Comparison of ENCODE assay signal across 17 cellular contexts in the genomic region with DNA sequence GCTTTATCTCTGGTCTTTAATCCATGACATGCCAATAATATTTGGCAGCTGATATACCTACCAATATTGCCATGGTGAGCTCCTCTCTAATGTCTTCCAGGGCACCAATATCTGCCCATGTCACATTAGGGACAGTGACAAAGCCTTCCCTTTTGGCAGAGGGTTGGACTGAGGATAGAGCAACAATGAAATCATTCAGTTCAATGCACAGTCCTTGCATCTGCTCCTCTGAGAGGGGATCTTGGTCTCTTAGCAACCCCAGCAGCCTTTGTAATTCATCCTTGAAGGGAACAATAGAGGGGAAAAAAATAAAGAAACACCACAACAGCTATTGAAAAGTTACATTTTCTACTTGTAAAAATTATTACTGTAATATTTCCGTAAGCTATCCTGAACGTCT. TPM values are rescaled to one million over a fixed set of nuclear protein-coding genes. Genes with fewer than 3 reads are reported as not detected.
DNase-seq lines count a peak whose midpoint lies in the region; ATAC-seq, FAIRE-seq and TF ChIP-seq lines count a peak whose summit lies in the region.
"Had no signal": no experiment of that assay in that cellular context is flagged by ENCODE, and none has a peak within 500 bp of the region (broad histone marks: within the 10 kb centered on the region; RNA-seq: fewer than 3 reads in every experiment).

No MANE protein-coding gene starts in this region.

- WGBS in psoas muscle, 3 donors, result 78 to 81% (median 80%) methylated on average over 2 of the region's 2 CpGs

- no peaks in the 10 kb centered on the region for H3K4me1 Mint-ChIP-seq in nephron progenitor cell
- no peaks in the 10 kb centered on the region for H3K4me1 Mint-ChIP-seq in T-helper 2 cell treated with Interferon-gamma antibody and Interleukin-4, amounts not matched to agents 5 μg/mL and 100 μg/mL, for 36 hours (ENCODE audit: low read depth)
- H3K4me1 Mint-ChIP-seq: activated naive CD8-positive, alpha-beta T cell treated with anti-CD3 and anti-CD28 coated beads, Interleukin-2, amount 50 U/mL, for 24 hours had no signal

- no peak for ATAC-seq in psoas muscle
- ATAC-seq: activated CD8-positive, alpha-beta T cell treated with anti-CD3 and anti-CD28 coated beads, Interleukin-2, amount 10 ng/mL, durations not matched to agents 7 days and 5 days; activated naive CD8-positive, alpha-beta T cell treated with anti-CD3 and anti-CD28 coated beads, Interleukin-2, amount 50 U/mL, for 24 hours had no signal

- H3K27me3 ChIP-seq in psoas muscle (ENCODE audit: insufficient read depth in 3 of 3, low read length in 2 of 3), result no peaks in the 10 kb centered on the region
- H3K27me3 ChIP-seq: thyroid gland had no signal

- H3K36me3 ChIP-seq in psoas muscle (ENCODE audit: insufficient read depth in 1 of 2, low read depth in 1 of 2), result peaks cover 2 to 98% of the 10 kb centered on the region in 2 donors

- DNase-seq in DMS79 treated with DMSO at 0.1 percent for 48 hours (lab: John Stamatoyannopoulos, UW) (peak; percentile 59), NCI-H345 treated with DMSO at 0.1 percent for 48 hours (lab: John Stamatoyannopoulos, UW; ENCODE audit: unreplicated experiment) (peak; percentile 25), frontal cortex (ENCODE audit: low spot score in 2 of 2) (peak; percentile 17 to 34), nephron progenitor cell (no peak), NCI-H748 (lab: John Stamatoyannopoulos, UW; ENCODE audit: unreplicated experiment) (no peak), psoas muscle (no peak), NCI-H187 treated with DMSO at 0.1 percent for 48 hours (lab: John Stamatoyannopoulos, UW) (no peak)
- no peak for DNase-seq in T-helper 2 cell treated with Interferon-gamma antibody and Interleukin-4, amounts not matched to agents 5 μg/mL and 100 μg/mL, for 36 hours (ENCODE audit: low spot score)
- DNase-seq: activated CD8-positive, alpha-beta T cell treated with anti-CD3 and anti-CD28 coated beads, Interleukin-2, amount 10 ng/mL, durations not matched to agents 7 days and 5 days; activated naive CD8-positive, alpha-beta T cell treated with anti-CD3 and anti-CD28 coated beads, Interleukin-2, amount 50 U/mL, for 24 hours; Calu3; central memory CD4-positive, alpha-beta T cell; foreskin fibroblast; islet precursor cell; NCI-H2029; thyroid gland had no signal

- peak overlapping the region; percentile 45 for H3K27ac Mint-ChIP-seq in nephron progenitor cell
- H3K27ac Mint-ChIP-seq in T-helper 2 cell treated with Interferon-gamma antibody and Interleukin-4, amounts not matched to agents 5 μg/mL and 100 μg/mL, for 36 hours, result no peak overlapping the region
- H3K27ac Mint-ChIP-seq: activated CD8-positive, alpha-beta T cell treated with anti-CD3 and anti-CD28 coated beads, Interleukin-2, amount 10 ng/mL, durations not matched to agents 7 days and 5 days; activated naive CD8-positive, alpha-beta T cell treated with anti-CD3 and anti-CD28 coated beads, Interleukin-2, amount 50 U/mL, for 24 hours had no signal

- no peaks in the 10 kb centered on the region for H3K27me3 Mint-ChIP-seq in nephron progenitor cell (ENCODE audit: low read depth, poor library complexity)
- no peaks in the 10 kb centered on the region for H3K27me3 Mint-ChIP-seq in T-helper 2 cell treated with Interferon-gamma antibody and Interleukin-4, amounts not matched to agents 5 μg/mL and 100 μg/mL, for 36 hours (ENCODE audit: low read depth)
- H3K27me3 Mint-ChIP-seq: activated naive CD8-positive, alpha-beta T cell treated with anti-CD3 and anti-CD28 coated beads, Interleukin-2, amount 50 U/mL, for 24 hours had no signal

- no peaks in the 10 kb centered on the region for H3K9me3 Mint-ChIP-seq in nephron progenitor cell
- no peaks in the 10 kb centered on the region for H3K9me3 Mint-ChIP-seq in T-helper 2 cell treated with Interferon-gamma antibody and Interleukin-4, amounts not matched to agents 5 μg/mL and 100 μg/mL, for 36 hours
- H3K9me3 Mint-ChIP-seq: activated naive CD8-positive, alpha-beta T cell treated with anti-CD3 and anti-CD28 coated beads, Interleukin-2, amount 50 U/mL, for 24 hours had no signal

- no peaks in the 10 kb centered on the region for H3K4me1 ChIP-seq in psoas muscle
- H3K4me1 ChIP-seq: thyroid gland had no signal

- intact Hi-C loops in psoas muscle (cut with DNase I), result no loop called here

- H3K27ac ChIP-seq in psoas muscle, result no peak overlapping the region
- H3K27ac ChIP-seq: thyroid gland, VCaP had no signal

- TF ChIP-seq CTCF in nephron progenitor cell (IDR thresholded peaks at IDR 0.05), result no peak
- TF ChIP-seq CTCF in psoas muscle (IDR thresholded peaks at IDR 0.05), result no peak

- no peak overlapping the region for H3K4me3 ChIP-seq in psoas muscle
- H3K4me3 ChIP-seq: thyroid gland had no signal

- no peak overlapping the region for H3K4me3 Mint-ChIP-seq in nephron progenitor cell
- H3K4me3 Mint-ChIP-seq in T-helper 2 cell treated with Interferon-gamma antibody and Interleukin-4, amounts not matched to agents 5 μg/mL and 100 μg/mL, for 36 hours, result no peak overlapping the region
- H3K4me3 Mint-ChIP-seq: activated CD8-positive, alpha-beta T cell treated with anti-CD3 and anti-CD28 coated beads, Interleukin-2, amount 10 ng/mL, durations not matched to agents 7 days and 5 days; activated naive CD8-positive, alpha-beta T cell treated with anti-CD3 and anti-CD28 coated beads, Interleukin-2, amount 50 U/mL, for 24 hours had no signal

- no peaks in the 10 kb centered on the region for H3K9me3 ChIP-seq in psoas muscle
- H3K9me3 ChIP-seq: thyroid gland had no signal

- H3K36me3 Mint-ChIP-seq in nephron progenitor cell (ENCODE audit: low read depth), result peaks cover 75% of the 10 kb centered on the region
- peaks cover 34% of the 10 kb centered on the region for H3K36me3 Mint-ChIP-seq in T-helper 2 cell treated with Interferon-gamma antibody and Interleukin-4, amounts not matched to agents 5 μg/mL and 100 μg/mL, for 36 hours (ENCODE audit: low read depth)

- peak; percentile 47 for FAIRE-seq in frontal cortex (lab: Jason Lieb, UNC)

RNA-seq across cellular contexts. Expression of gene NVL, which starts 42.3 kb away (rescaled TPM):
- total RNA-seq in frontal cortex, result 35.5 TPM
- total RNA-seq in psoas muscle, result 10 to 100 TPM in 1 of 4 donors, 1 to 10 TPM in 3; 6.3 to 11.0 (median 8.1) TPM
- polyA plus RNA-seq in psoas muscle, result 1 to 10 TPM; 7.0 to 10.0 (median 8.2) TPM

Comparison
In these comparisons a context has a peak if more than half of its experiments do, and no peak if none do; other contexts are left out.
1. DNase-seq: peak in DMS79 treated with DMSO at 0.1 percent for 48 hours (single experiment), NCI-H345 treated with DMSO at 0.1 percent for 48 hours (single experiment) and frontal cortex (2 of 2); none in nephron progenitor cell (single experiment), NCI-H748 (single experiment), T-helper 2 cell treated with Interferon-gamma antibody and Interleukin-4, amounts not matched to agents 5 μg/mL and 100 μg/mL, for 36 hours (single experiment), psoas muscle (0 of 2) and NCI-H187 treated with DMSO at 0.1 percent for 48 hours (single experiment).